9 cellular contexts compared by ENCODE assay signal in genomic region chr19:19105365-19106060, GRCh38. TPM values are rescaled to one million over a fixed set of nuclear protein-coding genes. Genes with fewer than 3 reads are reported as not detected.
DNase-seq lines count a peak whose midpoint lies in the region; ATAC-seq and TF ChIP-seq lines count a peak whose summit lies in the region.
"Had no signal": no experiment of that assay in that cellular context is flagged by ENCODE, and none has a peak within 500 bp of the region (broad histone marks: within the 10 kb centered on the region; RNA-seq: fewer than 3 reads in every experiment).

No MANE protein-coding gene starts in this region.

- no peak for TF ChIP-seq CTCF in AG04450 (IDR thresholded peaks at IDR 0.05; ENCODE audit: low read depth, low read length)

- H3K27me3 ChIP-seq in AG04450 (ENCODE audit: control insufficient read depth, insufficient read depth, low read length): no peaks in the 10 kb centered on the region

- CTCF ChIA-PET in AG04450 (lab: Charles Lee): interaction anchor here (2.0 kb wide), 1 partner anchor 10 kb away, joined by 6 read pairs; no protein-coding TSS in a partner anchor

- H3K27me3 Mint-ChIP-seq in dendritic cell treated with granulocyte-macrophage colony-stimulating factor and Interleukin-4, amounts not matched to agents 40 ng/mL and 50 ng/mL, for 4 days: peaks cover 8% of the 10 kb centered on the region
- H3K27me3 Mint-ChIP-seq in memory B cell: no peaks in the 10 kb centered on the region

- H3K9me3 Mint-ChIP-seq in dendritic cell treated with granulocyte-macrophage colony-stimulating factor and Interleukin-4, amounts not matched to agents 40 ng/mL and 50 ng/mL, for 4 days: no peaks in the 10 kb centered on the region
- no peaks in the 10 kb centered on the region for H3K9me3 Mint-ChIP-seq in memory B cell
- H3K9me3 Mint-ChIP-seq: T-helper 1 cell treated with Interleukin-12 subunit alpha and Interleukin-12 subunit beta and Interleukin-4 antibody, amounts not matched to agents 30 μg/mL and 1 μg/mL, for 36 hours had no signal

- H3K4me1 Mint-ChIP-seq in dendritic cell treated with granulocyte-macrophage colony-stimulating factor and Interleukin-4, amounts not matched to agents 40 ng/mL and 50 ng/mL, for 4 days (ENCODE audit: low read depth): no peaks in the 10 kb centered on the region
- H3K4me1 Mint-ChIP-seq in memory B cell: peaks cover 4% of the 10 kb centered on the region

- DNase-seq in AG04450 (ENCODE audit: low read depth, low spot score): no peak
- DNase-seq in HuH-7.5 (ENCODE audit: low spot score): peak; percentile 77
- DNase-seq in memory B cell (ENCODE audit: low spot score in 2 of 2): no peak
- DNase-seq in NCI-H2227 treated with DMSO at 0.1 percent for 48 hours (lab: John Stamatoyannopoulos, UW): no peak
- no peak for DNase-seq in NCI-H524 (lab: John Stamatoyannopoulos, UW)
- no peak for DNase-seq in AML-193 (lab: John Stamatoyannopoulos, UW)
- DNase-seq in NCI-H1694 treated with DMSO at 0.1 percent for 48 hours (lab: John Stamatoyannopoulos, UW): no peak

- peak overlapping the region; percentile 35 for H3K4me3 Mint-ChIP-seq in dendritic cell treated with granulocyte-macrophage colony-stimulating factor and Interleukin-4, amounts not matched to agents 40 ng/mL and 50 ng/mL, for 4 days
- H3K4me3 Mint-ChIP-seq in memory B cell: peak overlapping the region; percentile 69
- H3K4me3 Mint-ChIP-seq: T-helper 1 cell treated with Interleukin-12 subunit alpha and Interleukin-12 subunit beta and Interleukin-4 antibody, amounts not matched to agents 30 μg/mL and 1 μg/mL, for 36 hours had no signal

- H3K4me3 ChIP-seq in AG04450 (ENCODE audit: low read depth, low read length): peak overlapping the region; percentile 55

- POLR2A ChIA-PET in AG04450 (lab: Yijun Ruan, JAX): no interaction called here

- ATAC-seq in memory B cell (ENCODE audit: low read depth): peak; percentile 60

- H3K27ac Mint-ChIP-seq in dendritic cell treated with granulocyte-macrophage colony-stimulating factor and Interleukin-4, amounts not matched to agents 40 ng/mL and 50 ng/mL, for 4 days: no peak overlapping the region
- H3K27ac Mint-ChIP-seq in memory B cell: peak overlapping the region; percentile 38
- H3K27ac Mint-ChIP-seq: T-helper 1 cell treated with Interleukin-12 subunit alpha and Interleukin-12 subunit beta and Interleukin-4 antibody, amounts not matched to agents 30 μg/mL and 1 μg/mL, for 36 hours had no signal

- H3K36me3 Mint-ChIP-seq in dendritic cell treated with granulocyte-macrophage colony-stimulating factor and Interleukin-4, amounts not matched to agents 40 ng/mL and 50 ng/mL, for 4 days (ENCODE audit: low read depth): no peaks in the 10 kb centered on the region
- peaks cover 13% of the 10 kb centered on the region for H3K36me3 Mint-ChIP-seq in memory B cell

- intact Hi-C loops in dendritic cell treated with granulocyte-macrophage colony-stimulating factor and Interleukin-4, amounts not matched to agents 40 ng/mL and 50 ng/mL, for 4 days (cut with micrococcal nuclease): no loop called here

- no peak overlapping the region for H3K27ac ChIP-seq in AG04450 (ENCODE audit: low read depth, low read length)

- no peaks in the 10 kb centered on the region; the same call in 1 of the 2 replicates for H3K9me3 ChIP-seq in AG04450 (ENCODE audit: control insufficient read depth, insufficient read depth, low read length)

RNA-seq across cellular contexts. Expression of gene TMEM161A, which starts 32.8 kb away (rescaled TPM):
- polyA plus RNA-seq in AG04450 (2011; rRNA removed): 16.0 and 21.7 TPM in 2 replicates
- polyA minus RNA-seq in AG04450 (2011; rRNA and poly(A)+ RNA removed): 23.4 and 31.0 TPM in 2 replicates

RNA-seq across cellular contexts. Expression of gene SLC25A42, which starts 41.7 kb away (rescaled TPM):
- 3.7 and 4.8 TPM in 2 replicates for polyA plus RNA-seq in AG04450 (2011; rRNA removed)
- 4.8 and 8.8 TPM in 2 replicates for polyA minus RNA-seq in AG04450 (2011; rRNA and poly(A)+ RNA removed)
